1 cellular context compared by ENCODE assay signal in genomic region chr6:111911428-111911827, GRCh38.
TF ChIP-seq lines count a peak whose summit lies in the region.

No MANE protein-coding gene starts in this region.

TF ChIP-seq in IMR-90, 13 proteins besides CTCF, POLR2A, EP300 and RAD21 (continued from another document):
- TF ChIP-seq USF2 (IDR thresholded peaks at IDR 0.05; ENCODE audit: low read depth, low read length) (no peak), FOS (IDR thresholded peaks at IDR 0.05; ENCODE audit: low read depth, low read length) (no peak), MAFK (IDR thresholded peaks at IDR 0.05; ENCODE audit: low read depth, low read length) (no peak), RCOR1 (IDR thresholded peaks at IDR 0.05; ENCODE audit: insufficient replicate concordance, low read length) (no peak), MAZ (IDR thresholded peaks at IDR 0.05; ENCODE audit: borderline replicate concordance, low read depth, low read length) (no peak), RFX5 (IDR thresholded peaks at IDR 0.05; ENCODE audit: low read depth, low read length) (no peak), ELK1 (IDR thresholded peaks at IDR 0.05; ENCODE audit: borderline replicate concordance, low read depth, low read length) (no peak), BHLHE40 (IDR thresholded peaks at IDR 0.05; ENCODE audit: low read depth, low read length) (no peak), NFE2L2 (IDR thresholded peaks at IDR 0.05; ENCODE audit: low read depth, low read length) (no peak), SMC3 (IDR thresholded peaks at IDR 0.05; ENCODE audit: low read depth, low read length) (no peak)
